ENCODE assay signal across 18 cellular contexts in genomic region chr13:98981596-98982195, GRCh38. TPM values are rescaled to one million over a fixed set of nuclear protein-coding genes. Genes with fewer than 3 reads are reported as not detected.
A peak's percentile ranks its signal among the peaks of the same experiment; 100 is the strongest.
DNase-seq lines count a peak whose midpoint lies in the region; ATAC-seq and TF ChIP-seq lines count a peak whose summit lies in the region.
"Had no signal": no experiment of that assay in that cellular context is flagged by ENCODE, and none has a peak within 500 bp of the region (broad histone marks: within the 10 kb centered on the region; RNA-seq: fewer than 3 reads in every experiment).

No MANE protein-coding gene starts in this region.

- H3K27ac ChIP-seq in naive thymus-derived CD4-positive, alpha-beta T cell (ENCODE audit: low read depth, low read length), result no peak overlapping the region
- H3K27ac ChIP-seq in PC-3 (ENCODE audit: low read length) (no peak overlapping the region), GM23338 (ENCODE audit: low read depth) (no peak overlapping the region)
- H3K27ac ChIP-seq: GM23248, PC-9 had no signal

- POLR2A ChIA-PET in naive thymus-derived CD4-positive, alpha-beta T cell (lab: Charles Lee), result interaction anchor here (1.2 to 7.3 kb wide), 3 partner anchors 10 to 19 kb away, joined by 3 to 47 read pairs (median 5); no protein-coding TSS in a partner anchor
- POLR2A ChIA-PET in PC-3 (lab: Charles Lee; ENCODE audit: unreplicated experiment), result no interaction called here

- no peak for DNase-seq in activated CD4-positive, alpha-beta T cell treated with anti-CD3 and anti-CD28 coated beads, Interleukin-2, amount 10 ng/mL, durations not matched to agents 24 days and 14 days
- no peak for DNase-seq in activated CD4-positive, alpha-beta T cell treated with anti-CD3 and anti-CD28 coated beads for 4 hours
- DNase-seq in KBM-7 (peak; percentile 14), amniotic stem cell (lab: John Stamatoyannopoulos, UW) (no peak), PC-3 (no peak), GM23338 (ENCODE audit: low spot score) (no peak)
- peak in 3 of 9 donors; percentile 32 to 37 (median 37) for DNase-seq in naive thymus-derived CD4-positive, alpha-beta T cell
- DNase-seq: 8988T, GM23248, Karpas-422, NCI-H1694 treated with DMSO at 0.1 percent for 48 hours, NCI-H510A treated with DMSO at 0.1 percent for 48 hours, PC-9, small intestine had no signal

- H3K36me3 Mint-ChIP-seq in activated CD4-positive, alpha-beta T cell treated with anti-CD3 and anti-CD28 coated beads, Interleukin-2, amount 10 ng/mL, durations not matched to agents 24 days and 14 days (ENCODE audit: low read depth), result peaks cover 2% of the 10 kb centered on the region
- H3K36me3 Mint-ChIP-seq in activated naive CD8-positive, alpha-beta T cell, result peaks cover 5% of the 10 kb centered on the region
- H3K36me3 Mint-ChIP-seq in naive thymus-derived CD4-positive, alpha-beta T cell, result peaks cover 0 to 16% (median 4%) of the 10 kb centered on the region in 5 donors
- H3K36me3 Mint-ChIP-seq in GM23338 (ENCODE audit: low read depth), result no peaks in the 10 kb centered on the region

- peak; percentile 41 for ATAC-seq in naive thymus-derived CD4-positive, alpha-beta T cell
- ATAC-seq in PC-3 (no peak), GM23338 (no peak)
- ATAC-seq: activated CD4-positive, CD25-positive, alpha-beta regulatory T cell treated with anti-CD3 and anti-CD28 coated beads, Interleukin-2, amount 50 U/mL, for 24 hours; gastroesophageal sphincter had no signal

- no peaks in the 10 kb centered on the region for H3K27me3 Mint-ChIP-seq in activated CD4-positive, alpha-beta T cell treated with anti-CD3 and anti-CD28 coated beads, Interleukin-2, amount 10 ng/mL, durations not matched to agents 24 days and 14 days
- H3K27me3 Mint-ChIP-seq in activated naive CD8-positive, alpha-beta T cell, result no peaks in the 10 kb centered on the region
- H3K27me3 Mint-ChIP-seq in naive thymus-derived CD4-positive, alpha-beta T cell, result no peaks in the 10 kb centered on the region
- H3K27me3 Mint-ChIP-seq in GM23338 (ENCODE audit: insufficient read depth, low read depth, poor library complexity), result no peaks in the 10 kb centered on the region

- no peak overlapping the region for H3K4me2 ChIP-seq in PC-3 (ENCODE audit: low read length)
- no peak overlapping the region for H3K4me2 ChIP-seq in GM23338
- H3K4me2 ChIP-seq: PC-9 had no signal

- no peaks in the 10 kb centered on the region for H3K9me2 ChIP-seq in PC-3 (replicated peaks; ENCODE audit: low read length)
- H3K9me2 ChIP-seq in GM23338 (ENCODE audit: insufficient read depth), result no peaks in the 10 kb centered on the region

- TF ChIP-seq CTCF in PC-3 (conservative IDR thresholded peaks at IDR 0.05; ENCODE audit: low read depth, low read length), result no peak
- no peak for TF ChIP-seq CTCF in GM23338 (conservative IDR thresholded peaks at IDR 0.05; ENCODE audit: low read depth in 2 of 2)

- H3F3A ChIP-seq in PC-3 (ENCODE audit: low read length, unreplicated experiment) (no peaks in the 10 kb centered on the region), GM23338 (replicated peaks; ENCODE audit: low read depth) (no peaks in the 10 kb centered on the region)

- H3K36me3 ChIP-seq in naive thymus-derived CD4-positive, alpha-beta T cell (ENCODE audit: control insufficient read depth in 2 of 3, insufficient read depth in 3 of 3, low read length in 3 of 3), result no peaks in the 10 kb centered on the region
- H3K36me3 ChIP-seq in PC-3 (ENCODE audit: low read depth, low read length) (no peaks in the 10 kb centered on the region), GM23338 (ENCODE audit: insufficient read depth) (no peaks in the 10 kb centered on the region)
- H3K36me3 ChIP-seq: gastroesophageal sphincter had no signal

- peak overlapping the region; percentile 5 for H3K4me3 Mint-ChIP-seq in activated CD4-positive, alpha-beta T cell treated with anti-CD3 and anti-CD28 coated beads, Interleukin-2, amount 10 ng/mL, durations not matched to agents 24 days and 14 days
- peak overlapping the region; percentile 42 for H3K4me3 Mint-ChIP-seq in activated naive CD8-positive, alpha-beta T cell
- H3K4me3 Mint-ChIP-seq in naive thymus-derived CD4-positive, alpha-beta T cell, result peak overlapping the region in 9 of 10 donors; percentile 8 to 79 (median 30)
- H3K4me3 Mint-ChIP-seq in GM23338, result no peak overlapping the region

- no peak overlapping the region for H2AFZ ChIP-seq in PC-3 (ENCODE audit: low read length)
- H2AFZ ChIP-seq in GM23338, result no peak overlapping the region
- H2AFZ ChIP-seq: GM23248, PC-9 had no signal

- peaks cover 3% of the 10 kb centered on the region for H3K9me3 Mint-ChIP-seq in activated CD4-positive, alpha-beta T cell treated with anti-CD3 and anti-CD28 coated beads, Interleukin-2, amount 10 ng/mL, durations not matched to agents 24 days and 14 days
- no peaks in the 10 kb centered on the region for H3K9me3 Mint-ChIP-seq in activated naive CD8-positive, alpha-beta T cell (ENCODE audit: low read depth)
- H3K9me3 Mint-ChIP-seq in naive thymus-derived CD4-positive, alpha-beta T cell, result peaks cover 0 to 6% (median 0%) of the 10 kb centered on the region in 11 donors
- H3K9me3 Mint-ChIP-seq in GM23338, result no peaks in the 10 kb centered on the region; the same call in 2 of the 3 replicates
- H3K9me3 Mint-ChIP-seq: activated T-helper 2 cell treated with anti-CD3 and anti-CD28 coated beads, Interferon-gamma antibody, Interleukin-2, Interleukin-4, amounts not matched to agents 10 μg/mL and 5 μg/mL and 100 μg/mL, durations not matched to agents 14 hours and 24 hours and 36 hours had no signal

- H3K27me3 ChIP-seq in naive thymus-derived CD4-positive, alpha-beta T cell (ENCODE audit: control insufficient read depth in 2 of 2, insufficient read depth in 2 of 2, low read length in 2 of 2), result no peaks in the 10 kb centered on the region
- H3K27me3 ChIP-seq in PC-3 (ENCODE audit: low read length) (no peaks in the 10 kb centered on the region), GM23338 (ENCODE audit: insufficient read depth) (no peaks in the 10 kb centered on the region)
- H3K27me3 ChIP-seq: gastroesophageal sphincter had no signal

- H3K4me1 Mint-ChIP-seq in activated CD4-positive, alpha-beta T cell treated with anti-CD3 and anti-CD28 coated beads, Interleukin-2, amount 10 ng/mL, durations not matched to agents 24 days and 14 days, result peaks cover 37% of the 10 kb centered on the region
- peaks cover 88% of the 10 kb centered on the region for H3K4me1 Mint-ChIP-seq in activated naive CD8-positive, alpha-beta T cell (ENCODE audit: low read depth)
- H3K4me1 Mint-ChIP-seq in naive thymus-derived CD4-positive, alpha-beta T cell, result peaks cover 33 to 96% (median 92%) of the 10 kb centered on the region in 7 donors
- peaks cover 37% of the 10 kb centered on the region for H3K4me1 Mint-ChIP-seq in GM23338

- CTCF ChIA-PET in naive thymus-derived CD4-positive, alpha-beta T cell (lab: Charles Lee), result interaction anchor here (0.6 to 1.2 kb wide), 2 partner anchors 19 to 64 kb away, joined by 3 to 4 read pairs; no protein-coding TSS in a partner anchor
- CTCF ChIA-PET in PC-3 (lab: Charles Lee), result no interaction called here

- in situ Hi-C loops in KBM-7 (cut with MboI; ENCODE audit: low pct_unique_long_range_greater_than_20kb, low sequenced_read_pairs), result no loop called here

- no peaks in the 10 kb centered on the region for H4K20me1 ChIP-seq in PC-3 (ENCODE audit: low read length)
- H4K20me1 ChIP-seq in GM23338 (replicated peaks; ENCODE audit: insufficient read depth), result no peaks in the 10 kb centered on the region

- peaks cover 12 to 46% of the 10 kb centered on the region in 2 donors for H3K4me1 ChIP-seq in naive thymus-derived CD4-positive, alpha-beta T cell (ENCODE audit: control insufficient read depth in 2 of 2, insufficient read depth in 2 of 2, low read length in 2 of 2)
- peaks cover 32% of the 10 kb centered on the region for H3K4me1 ChIP-seq in PC-3 (ENCODE audit: insufficient read depth, low read length)
- H3K4me1 ChIP-seq in GM23338 (ENCODE audit: insufficient read depth), result peaks cover 33% of the 10 kb centered on the region

- intact Hi-C loops in activated CD4-positive, alpha-beta T cell treated with anti-CD3 and anti-CD28 coated beads, Interleukin-2, amount 10 ng/mL, durations not matched to agents 24 days and 14 days (cut with micrococcal nuclease), result no loop called here
- intact Hi-C loops in naive thymus-derived CD4-positive, alpha-beta T cell (cut with micrococcal nuclease), result loop anchor here in 1 of 2 donors (2.0 kb wide), 1 partner anchor 13 kb away; no protein-coding TSS in a partner anchor
- intact Hi-C loops in PC-3 (cut with micrococcal nuclease), result no loop called here

- H3K79me2 ChIP-seq in PC-3 (ENCODE audit: low read length) (peaks cover 10% of the 10 kb centered on the region; the same call in 1 of the 2 replicates), GM23338 (replicated peaks; ENCODE audit: insufficient read depth) (no peaks in the 10 kb centered on the region)

- no peak overlapping the region for H3K9ac ChIP-seq in PC-3 (ENCODE audit: low read length)
- H3K9ac ChIP-seq: GM23248 had no signal

- H3K27ac Mint-ChIP-seq in activated CD4-positive, alpha-beta T cell treated with anti-CD3 and anti-CD28 coated beads, Interleukin-2, amount 10 ng/mL, durations not matched to agents 24 days and 14 days, result peak overlapping the region; percentile 18
- peak overlapping the region; percentile 75 for H3K27ac Mint-ChIP-seq in activated naive CD8-positive, alpha-beta T cell
- H3K27ac Mint-ChIP-seq in naive thymus-derived CD4-positive, alpha-beta T cell, result peak overlapping the region; percentile 1 to 88 (median 35)
- no peak overlapping the region for H3K27ac Mint-ChIP-seq in GM23338
- H3K27ac Mint-ChIP-seq: activated T-helper 2 cell treated with anti-CD3 and anti-CD28 coated beads, Interferon-gamma antibody, Interleukin-2, Interleukin-4, amounts not matched to agents 10 μg/mL and 5 μg/mL and 100 μg/mL, durations not matched to agents 14 hours and 24 hours and 36 hours had no signal

- no peak overlapping the region for H3K4me3 ChIP-seq in naive thymus-derived CD4-positive, alpha-beta T cell (ENCODE audit: low read length)
- H3K4me3 ChIP-seq in PC-3 (ENCODE audit: low read length) (no peak overlapping the region), GM23338 (no peak overlapping the region)
- H3K4me3 ChIP-seq: gastroesophageal sphincter, GM23248, PC-9 had no signal

- no peaks in the 10 kb centered on the region for H3K9me3 ChIP-seq in naive thymus-derived CD4-positive, alpha-beta T cell (ENCODE audit: control insufficient read depth in 2 of 3, low read length in 3 of 3)
- no peaks in the 10 kb centered on the region for H3K9me3 ChIP-seq in PC-3 (ENCODE audit: low read length)
- H3K9me3 ChIP-seq: gastroesophageal sphincter had no signal

- BruUV-seq in PC-3 (replicated peaks; lab: Mats Ljungman, UMichigan), result no TSS peak

TF ChIP-seq in GM23338, 12 proteins besides CTCF, POLR2A, EP300 and RAD21 (continues in another document):
- TF ChIP-seq STAT1 (IDR thresholded peaks at IDR 0.05; ENCODE audit: unreplicated experiment), result no peak

RNA-seq across cellular contexts. Expression of gene DOCK9, which starts 3.8 kb away (rescaled TPM):
- 42.2 and 43.5 TPM in 2 replicates for total RNA-seq in activated CD4-positive, alpha-beta T cell treated with anti-CD3 and anti-CD28 coated beads, Interleukin-2, amount 10 ng/mL, durations not matched to agents 24 days and 14 days
- 100 to 1,000 TPM in 4 of 5 experiments, 10 to 100 TPM in 1; 75.1 to 214 (median 128) TPM for total RNA-seq in naive thymus-derived CD4-positive, alpha-beta T cell
- 10 to 100 TPM; 22.2 to 40.2 TPM for polyA plus RNA-seq in naive thymus-derived CD4-positive, alpha-beta T cell
- total RNA-seq in PC-3 (2014; rRNA removed), result 31.7 and 36.5 TPM in 2 replicates
- 34.9 and 57.7 TPM in 2 replicates for total RNA-seq in GM23338 (2014; rRNA removed; shearing (Covaris generic))
- polyA plus RNA-seq in GM23338 (2016; fragmentation: Nextera tagmentation; extraction: Ambion mirVana), result 7.3 and 8.5 TPM in 2 replicates
